ENCODE assay signal across 17 cellular contexts in the genomic region with DNA sequence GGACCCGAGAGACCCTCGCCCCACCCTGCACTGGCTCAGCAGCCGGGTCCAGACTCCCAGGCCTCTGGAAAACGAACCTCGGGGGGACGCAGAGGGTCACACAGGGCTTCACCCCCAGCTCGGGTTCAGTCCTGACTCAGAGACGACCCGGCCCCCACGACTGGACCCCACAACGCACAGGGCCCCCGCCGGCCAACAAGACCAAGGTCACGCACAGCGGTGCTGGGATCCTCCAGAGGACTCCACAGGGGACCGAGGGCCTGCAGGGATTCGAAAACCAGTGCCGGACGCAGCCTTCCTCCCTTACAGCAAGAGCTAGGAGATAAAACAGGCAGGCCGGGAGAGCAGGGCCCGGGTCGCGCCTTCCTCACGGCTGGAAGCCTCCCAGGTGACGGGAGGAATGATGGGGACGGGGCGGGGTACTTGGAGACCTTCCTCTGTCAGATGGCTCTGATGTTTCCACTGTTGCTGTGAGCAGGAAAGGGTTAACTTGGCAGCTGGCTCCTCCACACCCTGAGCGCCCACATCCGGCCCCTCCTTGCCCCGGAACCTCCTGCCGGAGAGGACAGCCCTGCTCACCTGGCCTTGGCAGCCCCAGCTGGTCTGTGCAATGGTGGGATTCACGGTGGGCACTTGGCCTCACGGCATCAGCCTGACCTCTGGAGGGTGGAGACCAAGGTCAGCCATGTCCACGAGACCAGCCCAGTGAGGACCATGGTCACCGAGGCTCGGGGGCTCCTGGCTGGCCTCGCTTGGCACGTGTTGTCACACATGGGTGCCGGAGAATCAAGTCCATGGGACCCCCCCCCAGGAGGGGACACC. TPM values are rescaled to one million over a fixed set of nuclear protein-coding genes. Genes with fewer than 3 reads are reported as not detected.
A peak's percentile ranks its signal among the peaks of the same experiment; 100 is the strongest.
DNase-seq lines count a peak whose midpoint lies in the region; ATAC-seq, FAIRE-seq and TF ChIP-seq lines count a peak whose summit lies in the region.
"Had no signal": no experiment of that assay in that cellular context is flagged by ENCODE, and none has a peak within 500 bp of the region (broad histone marks: within the 10 kb centered on the region; RNA-seq: fewer than 3 reads in every experiment).

No MANE protein-coding gene starts in this region.

- H3K36me3 ChIP-seq in HepG2 (replicated peaks in 1 of 2; ENCODE audit: control insufficient read depth in 1 of 2, insufficient read depth in 2 of 2, low read length in 2 of 2): no peaks in the 10 kb centered on the region
- no peaks in the 10 kb centered on the region for H3K36me3 ChIP-seq in right lobe of liver
- no peaks in the 10 kb centered on the region for H3K36me3 ChIP-seq in A673 (ENCODE audit: insufficient read depth, low read length, poor library complexity, severe bottlenecking)
- H3K36me3 ChIP-seq: heart left ventricle had no signal

- peaks cover 10 to 15% of the 10 kb centered on the region in 2 donors for H3K4me1 Mint-ChIP-seq in stimulated activated naive B cell treated with anti-CD40 and anti-IgM and Interleukin-4, amounts not matched to agents 10 μg/mL and 1 μg/mL and 100 μg/mL, for 72 hours

- in situ Hi-C loops in HepG2 (cut with HindIII; ENCODE audit: extremely low pct_ligation_motif_present, low pct_unique_long_range_greater_than_20kb): no loop called here

- H3K9me3 Mint-ChIP-seq in stimulated activated naive B cell treated with anti-CD40 and anti-IgM and Interleukin-4, amounts not matched to agents 10 μg/mL and 1 μg/mL and 100 μg/mL, for 72 hours: no peaks in the 10 kb centered on the region
- H3K9me3 Mint-ChIP-seq: activated T-helper 2 cell treated with anti-CD3 and anti-CD28 coated beads, Interferon-gamma antibody, Interleukin-2, Interleukin-4, amounts not matched to agents 10 μg/mL and 5 μg/mL and 100 μg/mL, durations not matched to agents 14 hours and 24 hours and 36 hours had no signal

- H3K9ac ChIP-seq in HepG2 (ENCODE audit: insufficient read depth, low read depth, low read length): no peak overlapping the region

- no peak for TF ChIP-seq EP300 in HepG2 (IDR thresholded peaks at IDR 0.05; ENCODE audit: low read depth in 2 of 2, low read length in 2 of 2)
- no peak for TF ChIP-seq EP300 in HepG2 (CRISPR knock-in tag; IDR thresholded peaks at IDR 0.05; ENCODE audit: borderline replicate concordance)

- intact Hi-C loops in HepG2 (cut with micrococcal nuclease; ENCODE audit: unreplicated experiment) (no loop called here), right lobe of liver (cut with DNase I) (no loop called here), A673 (cut with micrococcal nuclease; ENCODE audit: unreplicated experiment) (no loop called here)

- POLR2A ChIA-PET in HepG2 (lab: Yijun Ruan, JAX) (no interaction called here), A673 (lab: Charles Lee; ENCODE audit: low non-redundant PET) (no interaction called here)

- DNase-seq in HepG2 (ENCODE audit: low spot score) (no peak), right lobe of liver (no peak), NB4 (ENCODE audit: low read depth) (peak; percentile 57), hypothalamus (lab: John Stamatoyannopoulos, UW) (no peak), A673 (ENCODE audit: low spot score) (no peak)
- peak; percentile 48 for DNase-seq in central memory CD4-positive, alpha-beta T cell
- DNase-seq in stimulated activated naive B cell treated with anti-CD40 and anti-IgM and Interleukin-4, amounts not matched to agents 10 μg/mL and 1 μg/mL and 100 μg/mL, for 72 hours: no peak
- DNase-seq: activated CD4-positive, CD25-positive, alpha-beta regulatory T cell; MM.1S; NCI-H510A; stimulated activated CD4-positive, alpha-beta T cell treated with anti-CD3 and anti-CD28 coated beads, Interleukin-4, amount 100 ng/mL, for 24 hours had no signal

- H3K27me3 ChIP-seq in HepG2 (ENCODE audit: control insufficient read depth in 1 of 2, insufficient read depth in 2 of 2, low read length in 2 of 2): peaks cover 9 to 81% of the 10 kb centered on the region in 2 experiments
- peaks cover 0 to 5% of the 10 kb centered on the region in 2 donors for H3K27me3 ChIP-seq in right lobe of liver
- H3K27me3 ChIP-seq in A673 (replicated peaks; ENCODE audit: insufficient read depth, low read depth, low read length, poor library complexity): no peaks in the 10 kb centered on the region

- H3K4me3 ChIP-seq in HepG2 (replicated peaks in 1 of 3; ENCODE audit: insufficient read depth in 1 of 3, low read depth in 2 of 3, low read length in 3 of 3) (peak overlapping the region in 1 of 3 experiments; percentile 31; a peak in 1 of 6 replicates), right lobe of liver (no peak overlapping the region), NB4 (ENCODE audit: low read depth, low read length) (no peak overlapping the region), A673 (ENCODE audit: low read depth, low read length, poor library complexity, severe bottlenecking) (no peak overlapping the region)
- H3K4me3 ChIP-seq: heart left ventricle had no signal

- H3K27ac ChIP-seq in HepG2 (ENCODE audit: extremely low read length, insufficient read depth, low read length) (no peak overlapping the region), right lobe of liver (no peak overlapping the region), A673 (ENCODE audit: low read depth, low read length, poor library complexity, severe bottlenecking) (no peak overlapping the region)
- H3K27ac ChIP-seq: C4-2B, heart left ventricle, HL-60 had no signal

- no TSS peak for BruUV-seq in HepG2 (replicated peaks; lab: Mats Ljungman, UMichigan)
- no TSS peak for BruUV-seq in A673 (replicated peaks; lab: Mats Ljungman, UMichigan)

- H2AFZ ChIP-seq in HepG2 (ENCODE audit: low read length): no peak overlapping the region

- TF ChIP-seq RAD21 in HepG2 (CRISPR knock-in tag; IDR thresholded peaks at IDR 0.05): no peak

- CTCF ChIA-PET in HepG2 (lab: Yijun Ruan, JAX; ENCODE audit: low intra/inter-chr PET ratio, low total read pairs): no interaction called here
- CTCF ChIA-PET in A673 (lab: Charles Lee): no interaction called here

- H3K27ac Mint-ChIP-seq in stimulated activated naive B cell treated with anti-CD40 and anti-IgM and Interleukin-4, amounts not matched to agents 10 μg/mL and 1 μg/mL and 100 μg/mL, for 72 hours: no peak overlapping the region
- H3K27ac Mint-ChIP-seq: activated T-helper 2 cell treated with anti-CD3 and anti-CD28 coated beads, Interferon-gamma antibody, Interleukin-2, Interleukin-4, amounts not matched to agents 10 μg/mL and 5 μg/mL and 100 μg/mL, durations not matched to agents 14 hours and 24 hours and 36 hours had no signal

- WGBS in HepG2 (ENCODE audit: low lambda C conversion rate): 34% methylated on average over 7 of the region's 39 CpGs
- 14% methylated on average over 13 of the region's 39 CpGs for WGBS in right lobe of liver (ENCODE audit: insufficient coverage, low coverage, low lambda C conversion rate, missing lambda C conversion rate)

- H3K36me3 Mint-ChIP-seq in stimulated activated naive B cell treated with anti-CD40 and anti-IgM and Interleukin-4, amounts not matched to agents 10 μg/mL and 1 μg/mL and 100 μg/mL, for 72 hours: peaks cover 0 to 4% of the 10 kb centered on the region in 2 donors

- no peak for FAIRE-seq in HepG2 (lab: Jason Lieb, UNC)

- peak overlapping the region; percentile 45 for H3K4me2 ChIP-seq in HepG2 (ENCODE audit: low read depth, low read length)

- H4K20me1 ChIP-seq in HepG2 (ENCODE audit: insufficient read depth, low read length): peaks cover 3% of the 10 kb centered on the region; the same call in 1 of the 2 replicates

- no peak overlapping the region for H3K4me3 Mint-ChIP-seq in stimulated activated naive B cell treated with anti-CD40 and anti-IgM and Interleukin-4, amounts not matched to agents 10 μg/mL and 1 μg/mL and 100 μg/mL, for 72 hours

- TF ChIP-seq POLR2A in HepG2 (IDR thresholded peaks at IDR 0.05; ENCODE audit: insufficient read depth in 1 of 2, low read depth in 2 of 2, low read length in 2 of 2) (no peak), right lobe of liver (IDR thresholded peaks at IDR 0.05) (no peak), NB4 (IDR thresholded peaks at IDR 0.05; ENCODE audit: extremely low read depth, insufficient read length) (no peak)

- H3K4me1 ChIP-seq in HepG2 (ENCODE audit: insufficient read depth, low read length) (peaks cover 31% of the 10 kb centered on the region), right lobe of liver (no peaks in the 10 kb centered on the region), A673 (ENCODE audit: insufficient read depth, low read length, poor library complexity, severe bottlenecking) (no peaks in the 10 kb centered on the region)

- TF ChIP-seq CTCF in HepG2 (CRISPR knock-in tag; IDR thresholded peaks at IDR 0.05) (no peak), right lobe of liver (IDR thresholded peaks at IDR 0.05) (no peak), NB4 (IDR thresholded peaks at IDR 0.05; ENCODE audit: low read depth, low read length) (no peak), A673 (conservative IDR thresholded peaks at IDR 0.05; ENCODE audit: low read depth, low read length) (no peak)

- H3K9me3 ChIP-seq in HepG2 (ENCODE audit: low read length): no peaks in the 10 kb centered on the region
- H3K9me3 ChIP-seq in right lobe of liver: no peaks in the 10 kb centered on the region
- H3K9me3 ChIP-seq in A673 (ENCODE audit: low read depth, low read length, poor library complexity, severe bottlenecking): no peaks in the 10 kb centered on the region
- H3K9me3 ChIP-seq: heart left ventricle had no signal

- peaks cover 55 to 76% of the 10 kb centered on the region in 2 donors for H3K27me3 Mint-ChIP-seq in stimulated activated naive B cell treated with anti-CD40 and anti-IgM and Interleukin-4, amounts not matched to agents 10 μg/mL and 1 μg/mL and 100 μg/mL, for 72 hours

- ATAC-seq in HepG2 (no peak; the same call in 1 of the 3 replicates), right lobe of liver (no peak), GM18909 (IDR thresholded peaks at IDR 0.05; ENCODE audit: poor library complexity, unreplicated experiment) (no peak)
- peak; percentile 39 to 67 for ATAC-seq in stimulated activated naive B cell treated with anti-CD40 and anti-IgM and Interleukin-4, amounts not matched to agents 10 μg/mL and 1 μg/mL and 100 μg/mL, for 72 hours (replicated peaks)
- ATAC-seq: heart left ventricle had no signal

- no peaks in the 10 kb centered on the region for H3K79me2 ChIP-seq in HepG2 (ENCODE audit: insufficient read depth, low read length)

RNA-seq across cellular contexts. Expression of gene GALNT9, which starts 46.2 kb away (rescaled TPM):
- total RNA-seq in HepG2 (2016; rRNA removed; fragmentation: Illumina TruSeq; extraction: Trizol): 0.04 TPM in 1 of 2 replicates, not detected in the other
- not detected in 2 replicates for total RNA-seq in HepG2 (2016; cell fraction: cytosol; rRNA removed; fragmentation: Illumina TruSeq; extraction: Trizol; ENCODE audit: low read depth)
- total RNA-seq in HepG2 (2016; cell fraction: insoluble cytoplasmic fraction; rRNA removed; fragmentation: Illumina TruSeq; extraction: Trizol): not detected in 2 replicates
- total RNA-seq in HepG2 (2016; cell fraction: membrane; rRNA removed; fragmentation: Illumina TruSeq; extraction: Trizol): 0.09 TPM in 1 of 2 replicates, not detected in the other
- not detected in 2 replicates for total RNA-seq in HepG2 (2016; cell fraction: nucleus; rRNA removed; fragmentation: Illumina TruSeq; extraction: Trizol)
- not detected in 2 replicates for polyA plus RNA-seq in HepG2 (2011; rRNA removed)
- not detected in 2 replicates for polyA plus RNA-seq in HepG2 (2011; cell fraction: cytosol; rRNA removed)
- not detected in 2 replicates for polyA plus RNA-seq in HepG2 (2011; cell fraction: nucleus; rRNA removed)
- polyA plus RNA-seq in HepG2 (2012): not detected in 2 replicates
- not detected in 2 replicates for polyA plus RNA-seq in HepG2 (2016; cell fraction: cytosol; fragmentation: Illumina TruSeq; extraction: Trizol; ENCODE audit: low read depth)
- polyA plus RNA-seq in HepG2 (2016; cell fraction: insoluble cytoplasmic fraction; fragmentation: Illumina TruSeq; extraction: Trizol; ENCODE audit: low read depth): not detected in 2 replicates
- polyA plus RNA-seq in HepG2 (2016; cell fraction: membrane; fragmentation: Illumina TruSeq; extraction: Trizol; ENCODE audit: low read depth): not detected in 2 replicates
- polyA plus RNA-seq in HepG2 (2016; cell fraction: nucleus; fragmentation: Illumina TruSeq; extraction: Trizol; ENCODE audit: insufficient read depth, low read depth): not detected in 2 replicates
- polyA minus RNA-seq in HepG2 (2011; rRNA and poly(A)+ RNA removed; ENCODE audit: low replicate concordance): 10.1 TPM in 1 of 2 replicates, not detected in the other
- polyA minus RNA-seq in HepG2 (2011; cell fraction: cytosol; rRNA and poly(A)+ RNA removed): not detected in 2 replicates
- not detected in 2 replicates for polyA minus RNA-seq in HepG2 (2011; cell fraction: nucleus; rRNA and poly(A)+ RNA removed)
- total RNA-seq in right lobe of liver: not detected
- total RNA-seq in A673 (2021): 3.9 and 7.4 TPM in 2 replicates
- total RNA-seq: activated T-helper 2 cell treated with anti-CD3 and anti-CD28 coated beads, Interferon-gamma antibody, Interleukin-2, Interleukin-4, amounts not matched to agents 10 μg/mL and 5 μg/mL and 100 μg/mL, durations not matched to agents 14 hours and 24 hours and 36 hours; SK-MEL-5 had no signal
- polyA plus RNA-seq: heart left ventricle had no signal

Comparison
In these comparisons a context has a peak if more than half of its experiments do, and no peak if none do; other contexts are left out.
1. ATAC-seq: peak in stimulated activated naive B cell treated with anti-CD40 and anti-IgM and Interleukin-4, amounts not matched to agents 10 μg/mL and 1 μg/mL and 100 μg/mL, for 72 hours (2 of 2); none in HepG2 (single experiment), right lobe of liver (0 of 4) and GM18909 (single experiment).
2. DNase-seq: peak in NB4 (single experiment) and central memory CD4-positive, alpha-beta T cell (single experiment); none in HepG2 (single experiment), right lobe of liver (0 of 3), stimulated activated naive B cell treated with anti-CD40 and anti-IgM and Interleukin-4, amounts not matched to agents 10 μg/mL and 1 μg/mL and 100 μg/mL, for 72 hours (single experiment), hypothalamus (0 of 51) and A673 (single experiment).